20 cellular contexts compared by ENCODE assay signal in genomic region chr15:85470549-85471271, GRCh38.
DNase-seq lines count a peak whose midpoint lies in the region; ATAC-seq and TF ChIP-seq lines count a peak whose summit lies in the region.
"Had no signal": no experiment of that assay in that cellular context is flagged by ENCODE, and none has a peak within 500 bp of the region (broad histone marks: within the 10 kb centered on the region; RNA-seq: fewer than 3 reads in every experiment).

No MANE protein-coding gene starts in this region.

- no peaks in the 10 kb centered on the region for H3K9me3 Mint-ChIP-seq in memory B cell
- H3K9me3 Mint-ChIP-seq in activated CD4-positive, alpha-beta memory T cell treated with anti-CD3 and anti-CD28 coated beads for 36 hours: no peaks in the 10 kb centered on the region
- H3K9me3 Mint-ChIP-seq: natural killer cell treated with Interleukin-12 subunit alpha and Interleukin-12 subunit beta and Interleukin-15 and Interleukin-18, amount 100 ng/mL, for 72 hours; T-cell had no signal

- TF ChIP-seq CTCF in left ventricle myocardium inferior (IDR thresholded peaks at IDR 0.05; ENCODE audit: borderline replicate concordance) (no peak), VCaP (conservative IDR thresholded peaks at IDR 0.05) (no peak), stomach (IDR thresholded peaks at IDR 0.05) (no peak)

- ATAC-seq in left cardiac atrium (no peak), memory B cell (ENCODE audit: low read depth) (no peak), GM21737 (IDR thresholded peaks at IDR 0.05; ENCODE audit: unreplicated experiment) (no peak)
- ATAC-seq: natural killer cell treated with Interleukin-12 subunit alpha and Interleukin-12 subunit beta and Interleukin-15 and Interleukin-18, amount 100 ng/mL, for 72 hours; T-cell had no signal

- peaks cover 63% of the 10 kb centered on the region for H3K4me1 Mint-ChIP-seq in memory B cell
- H3K4me1 Mint-ChIP-seq in activated CD4-positive, alpha-beta memory T cell treated with anti-CD3 and anti-CD28 coated beads for 36 hours (ENCODE audit: low read depth): peaks cover 51% of the 10 kb centered on the region

- POLR2A ChIA-PET in activated CD4-positive, alpha-beta memory T cell treated with anti-CD3 and anti-CD28 coated beads for 36 hours (lab: Charles Lee): no interaction called here

- H3K9me3 ChIP-seq in left ventricle myocardium inferior (replicated peaks) (no peaks in the 10 kb centered on the region), stomach (no peaks in the 10 kb centered on the region)
- H3K9me3 ChIP-seq: vagina had no signal

- TF ChIP-seq POLR2A in stomach (IDR thresholded peaks at IDR 0.05): no peak

- H3K27ac Mint-ChIP-seq in memory B cell: peak overlapping the region; percentile 70
- H3K27ac Mint-ChIP-seq in activated CD4-positive, alpha-beta memory T cell treated with anti-CD3 and anti-CD28 coated beads for 36 hours: no peak overlapping the region
- H3K27ac Mint-ChIP-seq: T-cell had no signal

- no peaks in the 10 kb centered on the region for H3K36me3 ChIP-seq in left ventricle myocardium inferior
- H3K36me3 ChIP-seq in stomach: no peaks in the 10 kb centered on the region
- H3K36me3 ChIP-seq: vagina had no signal

- no peak overlapping the region for H3K4me3 Mint-ChIP-seq in memory B cell
- H3K4me3 Mint-ChIP-seq in activated CD4-positive, alpha-beta memory T cell treated with anti-CD3 and anti-CD28 coated beads for 36 hours: no peak overlapping the region
- H3K4me3 Mint-ChIP-seq: natural killer cell treated with Interleukin-12 subunit alpha and Interleukin-12 subunit beta and Interleukin-15 and Interleukin-18, amount 100 ng/mL, for 72 hours; T-cell had no signal

- WGBS in stomach, 5 donors: 44 to 77% (median 66%) methylated on average over 8 of the region's 8 CpGs

- no peak overlapping the region for H3K4me3 ChIP-seq in left ventricle myocardium inferior
- H3K4me3 ChIP-seq in stomach: no peak overlapping the region
- H3K4me3 ChIP-seq: vagina had no signal

- H3K27ac ChIP-seq in left ventricle myocardium inferior (replicated peaks): peak overlapping the region; percentile 1
- H3K27ac ChIP-seq in VCaP: peak overlapping the region; percentile 51
- peak overlapping the region in 3 of 5 donors; percentile 27 to 40 (median 30) for H3K27ac ChIP-seq in stomach
- H3K27ac ChIP-seq: vagina had no signal

- H3K4me1 ChIP-seq in left ventricle myocardium inferior (peaks cover 89% of the 10 kb centered on the region), stomach (peaks cover 0 to 52% (median 30%) of the 10 kb centered on the region in 4 donors)

- peaks cover 2% of the 10 kb centered on the region for H3K36me3 Mint-ChIP-seq in memory B cell
- H3K36me3 Mint-ChIP-seq in activated CD4-positive, alpha-beta memory T cell treated with anti-CD3 and anti-CD28 coated beads for 36 hours: no peaks in the 10 kb centered on the region
- H3K36me3 Mint-ChIP-seq: natural killer cell treated with Interleukin-12 subunit alpha and Interleukin-12 subunit beta and Interleukin-15 and Interleukin-18, amount 100 ng/mL, for 72 hours; T-cell had no signal

- intact Hi-C loops in left ventricle myocardium inferior (cut with micrococcal nuclease) (no loop called here), left cardiac atrium (cut with DNase I) (loop anchor here in 1 of 2 donors (10.0 kb wide), 1 partner anchor 86 kb away; the partner anchor contains the start of gene AKAP13), stomach (cut with DNase I; ENCODE audit: low total_unique reads) (no loop called here)
- intact Hi-C loops in activated CD4-positive, alpha-beta memory T cell treated with anti-CD3 and anti-CD28 coated beads for 36 hours (cut with micrococcal nuclease): no loop called here

- H3K27me3 Mint-ChIP-seq in memory B cell: no peaks in the 10 kb centered on the region
- H3K27me3 Mint-ChIP-seq in activated CD4-positive, alpha-beta memory T cell treated with anti-CD3 and anti-CD28 coated beads for 36 hours: no peaks in the 10 kb centered on the region
- H3K27me3 Mint-ChIP-seq: natural killer cell treated with Interleukin-12 subunit alpha and Interleukin-12 subunit beta and Interleukin-15 and Interleukin-18, amount 100 ng/mL, for 72 hours; T-cell had no signal

- DNase-seq in left ventricle myocardium inferior (no peak), left cardiac atrium (no peak), memory B cell (ENCODE audit: low spot score in 2 of 2) (no peak), stomach (no peak)
- DNase-seq in activated CD4-positive, alpha-beta T cell treated with anti-CD3 and anti-CD28 coated beads, Interleukin-2, amount 50 U/mL, for 1 hour: no peak
- no peak for DNase-seq in activated CD4-positive, alpha-beta memory T cell treated with anti-CD3 and anti-CD28 coated beads for 36 hours
- DNase-seq: activated naive CD4-positive, alpha-beta T cell treated with Interleukin-2 at 50 U/mL for 16 hours; C1 segment of cervical spinal cord; effector memory CD4-positive, alpha-beta T cell; glutamatergic neuron; Kasumi-1; mammary epithelial cell; NCI-H1105 treated with DMSO at 0.1 percent for 48 hours; SHP77 treated with DMSO at 0.1 percent for 48 hours; stimulated activated CD4-positive, alpha-beta T cell treated with anti-CD3 and anti-CD28 coated beads, Interleukin-4, amount 100 ng/mL, for 24 hours; T-cell had no signal

- H3K27me3 ChIP-seq in left ventricle myocardium inferior (ENCODE audit: low read depth) (no peaks in the 10 kb centered on the region), stomach (no peaks in the 10 kb centered on the region)
- H3K27me3 ChIP-seq: vagina had no signal

- CTCF ChIA-PET in activated CD4-positive, alpha-beta memory T cell treated with anti-CD3 and anti-CD28 coated beads for 36 hours (lab: Charles Lee): interaction anchor here (1.1 kb wide), 1 partner anchor 174 kb away, joined by 5 read pairs; no protein-coding TSS in a partner anchor

- no peak for TF ChIP-seq EP300 in stomach (IDR thresholded peaks at IDR 0.05)

Comparison
In these comparisons a context has a peak if more than half of its experiments do, and no peak if none do; other contexts are left out.
1. H3K27ac ChIP-seq: peak in every context shown above with its lines; median percentile 51 in VCaP; 30 in stomach; 1 in left ventricle myocardium inferior.